1 cellular context compared by ENCODE assay signal in the genomic region with DNA sequence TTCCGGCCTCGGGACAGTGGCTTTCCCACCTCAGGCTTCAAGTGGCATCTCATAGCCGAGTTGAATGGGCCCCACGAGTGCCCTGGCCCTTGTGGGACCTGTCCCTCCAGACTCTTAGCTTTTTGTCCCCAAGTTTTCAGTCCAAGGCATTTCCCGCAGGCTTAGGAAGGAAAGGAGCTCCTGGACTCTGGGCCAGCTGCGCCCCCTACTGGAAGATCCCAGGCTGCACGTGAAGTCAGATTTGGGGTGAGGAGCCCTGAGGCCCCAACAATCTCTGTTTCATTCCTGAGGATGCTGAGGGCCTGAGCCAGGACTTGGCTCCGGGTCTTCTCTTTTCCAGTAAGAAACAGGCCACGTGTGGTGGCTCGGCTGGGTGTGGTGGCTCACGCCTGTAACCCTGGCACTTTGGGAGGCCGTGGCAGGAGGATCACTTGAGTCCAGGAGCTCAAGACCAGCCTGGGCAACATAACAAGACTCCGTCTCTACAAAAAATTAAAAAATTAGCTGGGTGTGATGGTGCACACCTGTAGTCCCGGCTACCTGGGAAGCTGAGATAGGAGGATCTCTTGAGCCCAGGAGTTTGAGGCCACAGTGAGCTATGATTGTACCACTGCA.
TF ChIP-seq lines count a peak whose summit lies in the region.

No MANE protein-coding gene starts in this region.

TF ChIP-seq in GM23338, 12 proteins besides CTCF, POLR2A, EP300 and RAD21:
- TF ChIP-seq, protein P1, sequence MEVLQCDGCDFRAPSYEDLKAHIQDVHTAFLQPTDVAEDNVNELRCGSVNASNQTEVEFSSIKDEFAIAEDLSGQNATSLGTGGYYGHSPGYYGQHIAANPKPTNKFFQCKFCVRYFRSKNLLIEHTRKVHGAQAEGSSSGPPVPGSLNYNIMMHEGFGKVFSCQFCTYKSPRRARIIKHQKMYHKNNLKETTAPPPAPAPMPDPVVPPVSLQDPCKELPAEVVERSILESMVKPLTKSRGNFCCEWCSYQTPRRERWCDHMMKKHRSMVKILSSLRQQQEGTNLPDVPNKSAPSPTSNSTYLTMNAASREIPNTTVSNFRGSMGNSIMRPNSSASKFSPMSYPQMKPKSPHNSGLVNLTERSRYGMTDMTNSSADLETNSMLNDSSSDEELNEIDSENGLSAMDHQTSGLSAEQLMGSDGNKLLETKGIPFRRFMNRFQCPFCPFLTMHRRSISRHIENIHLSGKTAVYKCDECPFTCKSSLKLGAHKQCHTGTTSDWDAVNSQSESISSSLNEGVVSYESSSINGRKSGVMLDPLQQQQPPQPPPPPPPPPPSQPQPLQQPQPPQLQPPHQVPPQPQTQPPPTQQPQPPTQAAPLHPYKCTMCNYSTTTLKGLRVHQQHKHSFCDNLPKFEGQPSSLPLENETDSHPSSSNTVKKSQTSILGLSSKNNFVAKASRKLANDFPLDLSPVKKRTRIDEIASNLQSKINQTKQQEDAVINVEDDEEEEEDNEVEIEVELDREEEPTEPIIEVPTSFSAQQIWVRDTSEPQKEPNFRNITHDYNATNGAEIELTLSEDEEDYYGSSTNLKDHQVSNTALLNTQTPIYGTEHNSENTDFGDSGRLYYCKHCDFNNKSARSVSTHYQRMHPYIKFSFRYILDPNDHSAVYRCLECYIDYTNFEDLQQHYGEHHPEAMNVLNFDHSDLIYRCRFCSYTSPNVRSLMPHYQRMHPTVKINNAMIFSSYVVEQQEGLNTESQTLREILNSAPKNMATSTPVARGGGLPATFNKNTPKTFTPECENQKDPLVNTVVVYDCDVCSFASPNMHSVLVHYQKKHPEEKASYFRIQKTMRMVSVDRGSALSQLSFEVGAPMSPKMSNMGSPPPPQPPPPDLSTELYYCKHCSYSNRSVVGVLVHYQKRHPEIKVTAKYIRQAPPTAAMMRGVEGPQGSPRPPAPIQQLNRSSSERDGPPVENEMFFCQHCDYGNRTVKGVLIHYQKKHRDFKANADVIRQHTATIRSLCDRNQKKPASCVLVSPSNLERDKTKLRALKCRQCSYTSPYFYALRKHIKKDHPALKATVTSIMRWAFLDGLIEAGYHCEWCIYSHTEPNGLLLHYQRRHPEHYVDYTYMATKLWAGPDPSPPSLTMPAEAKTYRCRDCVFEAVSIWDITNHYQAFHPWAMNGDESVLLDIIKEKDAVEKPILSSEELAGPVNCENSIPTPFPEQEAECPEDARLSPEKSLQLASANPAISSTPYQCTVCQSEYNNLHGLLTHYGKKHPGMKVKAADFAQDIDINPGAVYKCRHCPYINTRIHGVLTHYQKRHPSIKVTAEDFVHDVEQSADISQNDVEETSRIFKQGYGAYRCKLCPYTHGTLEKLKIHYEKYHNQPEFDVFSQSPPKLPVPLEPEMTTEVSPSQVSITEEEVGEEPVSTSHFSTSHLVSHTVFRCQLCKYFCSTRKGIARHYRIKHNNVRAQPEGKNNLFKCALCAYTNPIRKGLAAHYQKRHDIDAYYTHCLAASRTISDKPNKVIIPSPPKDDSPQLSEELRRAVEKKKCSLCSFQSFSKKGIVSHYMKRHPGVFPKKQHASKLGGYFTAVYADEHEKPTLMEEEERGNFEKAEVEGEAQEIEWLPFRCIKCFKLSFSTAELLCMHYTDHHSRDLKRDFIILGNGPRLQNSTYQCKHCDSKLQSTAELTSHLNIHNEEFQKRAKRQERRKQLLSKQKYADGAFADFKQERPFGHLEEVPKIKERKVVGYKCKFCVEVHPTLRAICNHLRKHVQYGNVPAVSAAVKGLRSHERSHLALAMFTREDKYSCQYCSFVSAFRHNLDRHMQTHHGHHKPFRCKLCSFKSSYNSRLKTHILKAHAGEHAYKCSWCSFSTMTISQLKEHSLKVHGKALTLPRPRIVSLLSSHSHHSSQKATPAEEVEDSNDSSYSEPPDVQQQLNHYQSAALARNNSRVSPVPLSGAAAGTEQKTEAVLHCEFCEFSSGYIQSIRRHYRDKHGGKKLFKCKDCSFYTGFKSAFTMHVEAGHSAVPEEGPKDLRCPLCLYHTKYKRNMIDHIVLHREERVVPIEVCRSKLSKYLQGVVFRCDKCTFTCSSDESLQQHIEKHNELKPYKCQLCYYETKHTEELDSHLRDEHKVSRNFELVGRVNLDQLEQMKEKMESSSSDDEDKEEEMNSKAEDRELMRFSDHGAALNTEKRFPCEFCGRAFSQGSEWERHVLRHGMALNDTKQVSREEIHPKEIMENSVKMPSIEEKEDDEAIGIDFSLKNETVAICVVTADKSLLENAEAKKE (CRISPR knock-in tag; IDR thresholded peaks at IDR 0.05) = no peak
- TF ChIP-seq NANOG (IDR thresholded peaks at IDR 0.05; ENCODE audit: borderline replicate concordance) (no peak), ZNF114 (CRISPR knock-in tag; IDR thresholded peaks at IDR 0.05) (no peak), POLR2AphosphoS5 (IDR thresholded peaks at IDR 0.05; ENCODE audit: low read depth) (no peak), ZNF331 (CRISPR knock-in tag; IDR thresholded peaks at IDR 0.05; ENCODE audit: low read depth) (no peak), STAT1 (IDR thresholded peaks at IDR 0.05; ENCODE audit: unreplicated experiment) (no peak), JUNB (IDR thresholded peaks at IDR 0.05; ENCODE audit: unreplicated experiment) (no peak), EZH2phosphoT487 (IDR thresholded peaks at IDR 0.05; ENCODE audit: unreplicated experiment) (no peak), CREB1 (CRISPR knock-in tag; IDR thresholded peaks at IDR 0.05; ENCODE audit: low read depth) (no peak), EZH2 (IDR thresholded peaks at IDR 0.05; ENCODE audit: low read depth, unreplicated experiment) (no peak)
- TF ChIP-seq, protein P2, sequence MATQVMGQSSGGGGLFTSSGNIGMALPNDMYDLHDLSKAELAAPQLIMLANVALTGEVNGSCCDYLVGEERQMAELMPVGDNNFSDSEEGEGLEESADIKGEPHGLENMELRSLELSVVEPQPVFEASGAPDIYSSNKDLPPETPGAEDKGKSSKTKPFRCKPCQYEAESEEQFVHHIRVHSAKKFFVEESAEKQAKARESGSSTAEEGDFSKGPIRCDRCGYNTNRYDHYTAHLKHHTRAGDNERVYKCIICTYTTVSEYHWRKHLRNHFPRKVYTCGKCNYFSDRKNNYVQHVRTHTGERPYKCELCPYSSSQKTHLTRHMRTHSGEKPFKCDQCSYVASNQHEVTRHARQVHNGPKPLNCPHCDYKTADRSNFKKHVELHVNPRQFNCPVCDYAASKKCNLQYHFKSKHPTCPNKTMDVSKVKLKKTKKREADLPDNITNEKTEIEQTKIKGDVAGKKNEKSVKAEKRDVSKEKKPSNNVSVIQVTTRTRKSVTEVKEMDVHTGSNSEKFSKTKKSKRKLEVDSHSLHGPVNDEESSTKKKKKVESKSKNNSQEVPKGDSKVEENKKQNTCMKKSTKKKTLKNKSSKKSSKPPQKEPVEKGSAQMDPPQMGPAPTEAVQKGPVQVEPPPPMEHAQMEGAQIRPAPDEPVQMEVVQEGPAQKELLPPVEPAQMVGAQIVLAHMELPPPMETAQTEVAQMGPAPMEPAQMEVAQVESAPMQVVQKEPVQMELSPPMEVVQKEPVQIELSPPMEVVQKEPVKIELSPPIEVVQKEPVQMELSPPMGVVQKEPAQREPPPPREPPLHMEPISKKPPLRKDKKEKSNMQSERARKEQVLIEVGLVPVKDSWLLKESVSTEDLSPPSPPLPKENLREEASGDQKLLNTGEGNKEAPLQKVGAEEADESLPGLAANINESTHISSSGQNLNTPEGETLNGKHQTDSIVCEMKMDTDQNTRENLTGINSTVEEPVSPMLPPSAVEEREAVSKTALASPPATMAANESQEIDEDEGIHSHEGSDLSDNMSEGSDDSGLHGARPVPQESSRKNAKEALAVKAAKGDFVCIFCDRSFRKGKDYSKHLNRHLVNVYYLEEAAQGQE (IDR thresholded peaks at IDR 0.05; ENCODE audit: unreplicated experiment) = no peak
- TF ChIP-seq, protein P3, sequence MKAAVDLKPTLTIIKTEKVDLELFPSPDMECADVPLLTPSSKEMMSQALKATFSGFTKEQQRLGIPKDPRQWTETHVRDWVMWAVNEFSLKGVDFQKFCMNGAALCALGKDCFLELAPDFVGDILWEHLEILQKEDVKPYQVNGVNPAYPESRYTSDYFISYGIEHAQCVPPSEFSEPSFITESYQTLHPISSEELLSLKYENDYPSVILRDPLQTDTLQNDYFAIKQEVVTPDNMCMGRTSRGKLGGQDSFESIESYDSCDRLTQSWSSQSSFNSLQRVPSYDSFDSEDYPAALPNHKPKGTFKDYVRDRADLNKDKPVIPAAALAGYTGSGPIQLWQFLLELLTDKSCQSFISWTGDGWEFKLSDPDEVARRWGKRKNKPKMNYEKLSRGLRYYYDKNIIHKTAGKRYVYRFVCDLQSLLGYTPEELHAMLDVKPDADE (IDR thresholded peaks at IDR 0.05) = no peak
